16 cellular contexts compared by ENCODE assay signal in genomic region chr2:234528410-234529150, GRCh38. TPM values are rescaled to one million over a fixed set of nuclear protein-coding genes. Genes with fewer than 3 reads are reported as not detected.
A peak's percentile ranks its signal among the peaks of the same experiment; 100 is the strongest.
DNase-seq lines count a peak whose midpoint lies in the region; ATAC-seq and TF ChIP-seq lines count a peak whose summit lies in the region.
"Had no signal": no experiment of that assay in that cellular context is flagged by ENCODE, and none has a peak within 500 bp of the region (broad histone marks: within the 10 kb centered on the region; RNA-seq: fewer than 3 reads in every experiment).

No MANE protein-coding gene starts in this region.

- DNase-seq in GM23338 (ENCODE audit: low spot score) (peak; percentile 30), NCI-H2227 (lab: John Stamatoyannopoulos, UW; ENCODE audit: unreplicated experiment) (peak; percentile 75), Panc1 (ENCODE audit: low read depth, low spot score) (no peak), iPS-NIHi7 (ENCODE audit: extremely low spot score) (peak; percentile 26), NCI-H146 (lab: John Stamatoyannopoulos, UW) (no peak), cerebellar cortex (ENCODE audit: low spot score) (no peak)
- DNase-seq in activated CD8-positive, alpha-beta memory T cell treated with anti-CD3 and anti-CD28 coated beads, Interleukin-2, amount 10 ng/mL, durations not matched to agents 7 days and 5 days: no peak
- DNase-seq: ACHN; BE2C; CD4-positive, alpha-beta memory T cell; DND-41; GF-D8; NCI-H1092 treated with DMSO at 0.1 percent for 48 hours; NCI-H1694 treated with DMSO at 0.1 percent for 48 hours; NK-92 treated with Interleukin-12 subunit alpha and Interleukin-12 subunit beta, amount 100 ng/mL, for 24 hours; T-cell had no signal

- no peaks in the 10 kb centered on the region for H4K20me1 ChIP-seq in GM23338 (replicated peaks; ENCODE audit: insufficient read depth)

- no peak overlapping the region; the same call in 2 of the 3 replicates for H3K4me3 Mint-ChIP-seq in GM23338
- H3K4me3 Mint-ChIP-seq in activated CD8-positive, alpha-beta memory T cell treated with anti-CD3 and anti-CD28 coated beads, Interleukin-2, amount 10 ng/mL, durations not matched to agents 7 days and 5 days: no peak overlapping the region
- H3K4me3 Mint-ChIP-seq: CD4-positive, alpha-beta memory T cell; T-cell had no signal

- peaks cover 13% of the 10 kb centered on the region for H3K9me3 Mint-ChIP-seq in GM23338
- H3K9me3 Mint-ChIP-seq in activated CD8-positive, alpha-beta memory T cell treated with anti-CD3 and anti-CD28 coated beads, Interleukin-2, amount 10 ng/mL, durations not matched to agents 7 days and 5 days (ENCODE audit: low read depth): no peaks in the 10 kb centered on the region

- no peaks in the 10 kb centered on the region for H3F3A ChIP-seq in GM23338 (replicated peaks; ENCODE audit: low read depth)

- no TSS peak for BruUV-seq in Panc1 (replicated peaks; lab: Mats Ljungman, UMichigan)

- POLR2A ChIA-PET in Panc1 (lab: Charles Lee): no interaction called here

- 0 out of 2 replicates have a peak overlapping the region, but pooled peaks have one; percentile 61 for H3K27ac Mint-ChIP-seq in GM23338
- no peak overlapping the region for H3K27ac Mint-ChIP-seq in activated CD8-positive, alpha-beta memory T cell treated with anti-CD3 and anti-CD28 coated beads, Interleukin-2, amount 10 ng/mL, durations not matched to agents 7 days and 5 days
- H3K27ac Mint-ChIP-seq: CD4-positive, alpha-beta memory T cell; T-cell had no signal

- H2AFZ ChIP-seq in GM23338: peak overlapping the region; percentile 82

- H3K36me3 ChIP-seq in GM23338 (ENCODE audit: insufficient read depth) (peaks cover 3% of the 10 kb centered on the region; the same call in 1 of the 2 replicates), Panc1 (ENCODE audit: control insufficient read depth, insufficient read depth, low read length) (no peaks in the 10 kb centered on the region)
- H3K36me3 ChIP-seq: BE2C had no signal

- intact Hi-C loops in Panc1 (cut with micrococcal nuclease; ENCODE audit: unreplicated experiment): no loop called here

- in situ Hi-C loops in Panc1 (cut with HindIII; ENCODE audit: low pct_unique_long_range_greater_than_20kb, low sequenced_read_pairs): loop anchor here (25.0 kb wide), 1 partner anchor 584 kb away; no protein-coding TSS in a partner anchor

- peaks cover 3% of the 10 kb centered on the region; the same call in 2 of the 3 replicates for H3K36me3 Mint-ChIP-seq in GM23338 (ENCODE audit: low read depth)
- no peaks in the 10 kb centered on the region for H3K36me3 Mint-ChIP-seq in activated CD8-positive, alpha-beta memory T cell treated with anti-CD3 and anti-CD28 coated beads, Interleukin-2, amount 10 ng/mL, durations not matched to agents 7 days and 5 days
- H3K36me3 Mint-ChIP-seq: T-cell had no signal

- ATAC-seq in GM23338: peak; percentile 83
- ATAC-seq in Panc1: peak; percentile 58; the same call in 1 of the 2 replicates
- ATAC-seq in activated CD8-positive, alpha-beta memory T cell treated with anti-CD3 and anti-CD28 coated beads, Interleukin-2, amount 10 ng/mL, durations not matched to agents 7 days and 5 days: no peak
- ATAC-seq: T-cell had no signal

- no peaks in the 10 kb centered on the region for H3K9me2 ChIP-seq in GM23338 (ENCODE audit: insufficient read depth)

- H3K27me3 Mint-ChIP-seq in GM23338 (ENCODE audit: insufficient read depth, low read depth, poor library complexity): peaks cover 5% of the 10 kb centered on the region
- peaks cover 30% of the 10 kb centered on the region for H3K27me3 Mint-ChIP-seq in activated CD8-positive, alpha-beta memory T cell treated with anti-CD3 and anti-CD28 coated beads, Interleukin-2, amount 10 ng/mL, durations not matched to agents 7 days and 5 days

- H3K4me3 ChIP-seq in GM23338 (no peak overlapping the region), Panc1 (ENCODE audit: low read depth in 2 of 2, low read length in 2 of 2) (no peak overlapping the region)

- H3K79me2 ChIP-seq in GM23338 (replicated peaks; ENCODE audit: insufficient read depth): no peaks in the 10 kb centered on the region

- H3K4me1 ChIP-seq in GM23338 (ENCODE audit: insufficient read depth) (peaks cover 6% of the 10 kb centered on the region; the same call in 1 of the 2 replicates), Panc1 (ENCODE audit: control insufficient read depth, insufficient read depth, low read length) (no peaks in the 10 kb centered on the region)

- peak; percentile 23 to 31; a peak in 3 of 4 replicates for TF ChIP-seq CTCF in GM23338 (conservative IDR thresholded peaks at IDR 0.05; ENCODE audit: low read depth in 2 of 2)
- no peak for TF ChIP-seq CTCF in Panc1 (IDR thresholded peaks at IDR 0.05)

- CTCF ChIA-PET in Panc1 (lab: Charles Lee): no interaction called here
- CTCF ChIA-PET in activated CD8-positive, alpha-beta memory T cell treated with anti-CD3 and anti-CD28 coated beads, Interleukin-2, amount 10 ng/mL, durations not matched to agents 7 days and 5 days (lab: Charles Lee): no interaction called here

- peaks cover 19% of the 10 kb centered on the region for H3K4me1 Mint-ChIP-seq in GM23338
- no peaks in the 10 kb centered on the region for H3K4me1 Mint-ChIP-seq in activated CD8-positive, alpha-beta memory T cell treated with anti-CD3 and anti-CD28 coated beads, Interleukin-2, amount 10 ng/mL, durations not matched to agents 7 days and 5 days
- H3K4me1 Mint-ChIP-seq: CD4-positive, alpha-beta memory T cell; T-cell had no signal

- H3K27me3 ChIP-seq in GM23338 (ENCODE audit: insufficient read depth) (no peaks in the 10 kb centered on the region), Panc1 (ENCODE audit: control insufficient read depth, insufficient read depth, low read length) (no peaks in the 10 kb centered on the region)
- H3K27me3 ChIP-seq: BE2C had no signal

- no peak overlapping the region for H3K4me2 ChIP-seq in GM23338

- H3K27ac ChIP-seq in GM23338 (ENCODE audit: low read depth) (no peak overlapping the region), Panc1 (ENCODE audit: low read length) (no peak overlapping the region)

- no peaks in the 10 kb centered on the region for H3K9me3 ChIP-seq in Panc1 (ENCODE audit: control insufficient read depth, insufficient read depth, low read depth, low read length)
- H3K9me3 ChIP-seq: BE2C had no signal

TF ChIP-seq in GM23338, 12 proteins besides CTCF, POLR2A, EP300 and RAD21 (continues in another document):
- TF ChIP-seq ZNF114 (CRISPR knock-in tag; IDR thresholded peaks at IDR 0.05) (no peak), NANOG (IDR thresholded peaks at IDR 0.05; ENCODE audit: borderline replicate concordance) (no peak), STAT1 (IDR thresholded peaks at IDR 0.05; ENCODE audit: unreplicated experiment) (no peak), ZNF331 (CRISPR knock-in tag; IDR thresholded peaks at IDR 0.05; ENCODE audit: low read depth) (no peak), CREB1 (CRISPR knock-in tag; IDR thresholded peaks at IDR 0.05; ENCODE audit: low read depth) (no peak), POLR2AphosphoS5 (IDR thresholded peaks at IDR 0.05; ENCODE audit: low read depth) (no peak), JUNB (IDR thresholded peaks at IDR 0.05; ENCODE audit: unreplicated experiment) (no peak), EZH2phosphoT487 (IDR thresholded peaks at IDR 0.05; ENCODE audit: unreplicated experiment) (no peak), REST (IDR thresholded peaks at IDR 0.05; ENCODE audit: unreplicated experiment) (no peak)

RNA-seq across cellular contexts. Expression of gene ARL4C, which starts 31.7 kb away (rescaled TPM):
- 9.1 and 9.9 TPM in 2 replicates for total RNA-seq in GM23338 (2014; rRNA removed; shearing (Covaris generic))
- 5.6 and 5.8 TPM in 2 replicates for polyA plus RNA-seq in GM23338 (2016; fragmentation: Nextera tagmentation; extraction: Ambion mirVana)
- 151 TPM for total RNA-seq in Panc1 (2021; ENCODE audit: unreplicated experiment)
- polyA plus RNA-seq in Panc1 (2012; ENCODE audit: insufficient read length): 176 TPM
- 100 to 1,000 TPM; 252 to 306 TPM for total RNA-seq in activated CD8-positive, alpha-beta memory T cell treated with anti-CD3 and anti-CD28 coated beads, Interleukin-2, amount 10 ng/mL, durations not matched to agents 7 days and 5 days

Comparison
In these comparisons a context has a peak if more than half of its experiments do, and no peak if none do; other contexts are left out.
1. DNase-seq: peak in GM23338 (single experiment), NCI-H2227 (single experiment) and iPS-NIHi7 (single experiment); none in Panc1 (single experiment), activated CD8-positive, alpha-beta memory T cell treated with anti-CD3 and anti-CD28 coated beads, Interleukin-2, amount 10 ng/mL, durations not matched to agents 7 days and 5 days (single experiment), NCI-H146 (single experiment) and cerebellar cortex (single experiment).
2. RNA of gene ARL4C, which starts 31.7 kb away (total RNA-seq): 252 to 306 TPM in activated CD8-positive, alpha-beta memory T cell treated with anti-CD3 and anti-CD28 coated beads, Interleukin-2, amount 10 ng/mL, durations not matched to agents 7 days and 5 days and 151 TPM in Panc1 (single experiment); 9.1 to 9.9 TPM in GM23338; every median in the first group is over 10 times any median in the second.